ENCODE assay signal across 1 cellular context in genomic region chr6:110563711-110564110, GRCh38.
TF ChIP-seq lines count a peak whose summit lies in the region.

No MANE protein-coding gene starts in this region.

TF ChIP-seq in WTC11, 78 proteins besides CTCF, POLR2A, EP300 and RAD21 (continued from another document):
- TF ChIP-seq ETV6 (CRISPR knock-in tag; IDR thresholded peaks at IDR 0.05) = no peak
- no peak for TF ChIP-seq AR (CRISPR knock-in tag; IDR thresholded peaks at IDR 0.05)
- no peak for TF ChIP-seq ZNF121 (CRISPR knock-in tag; IDR thresholded peaks at IDR 0.05)
- no peak for TF ChIP-seq ESRRA (CRISPR knock-in tag; IDR thresholded peaks at IDR 0.05; ENCODE audit: borderline replicate concordance)
- TF ChIP-seq ELF4 (CRISPR knock-in tag; IDR thresholded peaks at IDR 0.05; ENCODE audit: low read depth) = no peak
TF ChIP-seq in WTC11: peak in this region for 0.
